ENCODE assay signal across 33 cellular contexts in the genomic region with DNA sequence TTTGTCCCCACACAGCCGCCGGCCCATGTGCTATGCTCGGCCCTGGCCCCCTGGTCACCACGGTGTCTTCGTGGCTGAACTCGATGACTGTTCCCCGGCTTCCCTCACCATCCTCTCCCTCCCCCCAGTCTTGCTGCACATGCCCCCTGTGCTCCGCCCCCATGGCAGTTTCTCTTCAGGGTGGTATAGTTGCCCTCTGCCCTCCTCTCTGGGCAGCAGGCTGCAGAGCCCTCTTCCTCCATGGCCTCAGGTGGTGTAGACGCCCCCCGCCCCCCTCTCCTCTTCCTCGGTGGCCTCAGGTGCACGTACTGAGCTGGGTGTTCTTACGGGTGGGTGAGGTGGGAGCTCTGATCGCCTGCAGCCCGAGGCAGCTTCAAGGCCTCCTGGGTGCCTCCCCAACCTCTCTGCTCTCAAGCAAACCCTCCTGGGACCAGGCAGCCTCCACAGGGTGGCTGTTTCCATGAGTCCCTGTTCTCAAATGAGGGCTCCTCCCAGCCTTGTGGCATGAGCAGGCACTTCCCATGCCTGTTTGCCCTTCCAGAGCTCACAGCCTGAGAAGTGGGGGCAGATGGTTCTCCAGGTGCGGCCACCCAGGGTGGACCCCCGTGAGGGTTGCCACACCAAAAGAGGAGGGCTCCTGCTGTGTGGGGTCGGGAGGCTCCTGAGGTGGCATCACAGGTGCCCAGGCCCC. TPM values are rescaled to one million over a fixed set of nuclear protein-coding genes. Genes with fewer than 3 reads are reported as not detected.
A peak's percentile ranks its signal among the peaks of the same experiment; 100 is the strongest.
DNase-seq lines count a peak whose midpoint lies in the region; ATAC-seq and TF ChIP-seq lines count a peak whose summit lies in the region.
"Had no signal": no experiment of that assay in that cellular context is flagged by ENCODE, and none has a peak within 500 bp of the region (broad histone marks: within the 10 kb centered on the region; RNA-seq: fewer than 3 reads in every experiment).

No MANE protein-coding gene starts in this region.

- H3K9me2 ChIP-seq in GM23338 (ENCODE audit: insufficient read depth) = no peaks in the 10 kb centered on the region

- H3K36me3 ChIP-seq in HEK293 (ENCODE audit: control insufficient read depth in 2 of 2, insufficient read depth in 1 of 2, low read length in 2 of 2) = no peaks in the 10 kb centered on the region
- H3K36me3 ChIP-seq in mucosa of descending colon (ENCODE audit: low read depth) = no peaks in the 10 kb centered on the region
- no peaks in the 10 kb centered on the region for H3K36me3 ChIP-seq in GM23338 (ENCODE audit: insufficient read depth)
- H3K36me3 ChIP-seq: esophagus squamous epithelium, stomach, thyroid gland had no signal

- no peak for TF ChIP-seq CTCF in HEK293 (tag by site-specific recombination; IDR thresholded peaks at IDR 0.05)
- TF ChIP-seq CTCF in mucosa of descending colon (IDR thresholded peaks at IDR 0.05) = no peak
- no peak for TF ChIP-seq CTCF in GM23338 (conservative IDR thresholded peaks at IDR 0.05; ENCODE audit: low read depth in 2 of 2)

- no peaks in the 10 kb centered on the region for H3K9me3 Mint-ChIP-seq in GM23338
- H3K9me3 Mint-ChIP-seq: CD4-positive, alpha-beta memory T cell; dendritic cell treated with granulocyte-macrophage colony-stimulating factor and Interleukin-4, amounts not matched to agents 40 ng/mL and 50 ng/mL, for 4 days; immature natural killer cell had no signal

- no peaks in the 10 kb centered on the region for H4K20me1 ChIP-seq in GM23338 (replicated peaks; ENCODE audit: insufficient read depth)

- CTCF ChIA-PET in HEK293 (lab: Yijun Ruan, JAX) = interaction anchor here (0.6 to 2.5 kb wide), 4 partner anchors 8 to 122 kb away, joined by 4 to 12 read pairs (median 8); no protein-coding TSS in a partner anchor

- peak; percentile 9 for DNase-seq in activated CD8-positive, alpha-beta memory T cell treated with anti-CD3 and anti-CD28 coated beads, Interleukin-2, amount 50 U/mL, for 4 hours
- DNase-seq in activated CD8-positive, alpha-beta memory T cell treated with anti-CD3 and anti-CD28 coated beads for 24 hours = no peak
- DNase-seq in NCI-H69 (lab: John Stamatoyannopoulos, UW) (peak; percentile 27), mucosa of descending colon (peak in 2 of 3 donors; percentile 12 to 24), GM23338 (ENCODE audit: low spot score) (no peak), ACHN (no peak)
- no peak for DNase-seq in stimulated activated CD4-positive, alpha-beta T cell treated with anti-CD3 and anti-CD28 coated beads, Interleukin-12 subunit alpha, Interleukin-12 subunit beta, amount 100 ng/mL, for 4 hours
- DNase-seq: activated CD4-positive, alpha-beta T cell treated with anti-CD3 and anti-CD28 coated beads for 4 hours; activated T-cell treated with anti-CD3 and anti-CD28 coated beads, Interleukin-2, amount 50 U/mL, for 48 hours; AML-193; caudate nucleus; CD4-positive, alpha-beta memory T cell; EL; esophagus squamous epithelium; foreskin melanocyte; hippocampal formation; immature natural killer cell; KBM-7; NCI-H526 treated with DMSO at 0.1 percent for 48 hours; nucleus accumbens; stomach had no signal

- H3K4me3 ChIP-seq in HEK293 (ENCODE audit: low read depth, low read length) (no peak overlapping the region), mucosa of descending colon (no peak overlapping the region), GM23338 (no peak overlapping the region)
- H3K4me3 ChIP-seq: esophagus squamous epithelium, GM12878, SK-N-MC, stomach, thyroid gland had no signal

- no peaks in the 10 kb centered on the region for H3K27me3 ChIP-seq in GM23338 (ENCODE audit: insufficient read depth)
- H3K27me3 ChIP-seq: thyroid gland had no signal

- H3K4me1 ChIP-seq in HEK293 (ENCODE audit: control insufficient read depth, insufficient read depth, low read length) (no peaks in the 10 kb centered on the region), mucosa of descending colon (ENCODE audit: low read depth) (no peaks in the 10 kb centered on the region), GM23338 (ENCODE audit: insufficient read depth) (no peaks in the 10 kb centered on the region)
- H3K4me1 ChIP-seq: stomach had no signal

- no peak overlapping the region for H3K4me2 ChIP-seq in GM23338

- no peaks in the 10 kb centered on the region for H3K4me1 Mint-ChIP-seq in GM23338
- H3K4me1 Mint-ChIP-seq: CD4-positive, alpha-beta memory T cell; immature natural killer cell had no signal

- no peaks in the 10 kb centered on the region for H3F3A ChIP-seq in GM23338 (replicated peaks; ENCODE audit: low read depth)

- H3K79me2 ChIP-seq in GM23338 (replicated peaks; ENCODE audit: insufficient read depth) = no peaks in the 10 kb centered on the region

- H3K9me3 ChIP-seq in HEK293 (ENCODE audit: control insufficient read depth, insufficient read depth, low read depth, low read length) = no peaks in the 10 kb centered on the region
- H3K9me3 ChIP-seq in mucosa of descending colon = no peaks in the 10 kb centered on the region
- H3K9me3 ChIP-seq: esophagus squamous epithelium, stomach, thyroid gland had no signal

- H3K36me3 Mint-ChIP-seq in GM23338 (ENCODE audit: low read depth) = no peaks in the 10 kb centered on the region
- H3K36me3 Mint-ChIP-seq: activated naive CD8-positive, alpha-beta T cell; CD4-positive, alpha-beta memory T cell; immature natural killer cell had no signal

- H3K27ac ChIP-seq in HEK293 (ENCODE audit: extremely low read depth, low read depth, low read length) = no peak overlapping the region
- H3K27ac ChIP-seq in GM23338 (ENCODE audit: low read depth) = no peak overlapping the region
- H3K27ac ChIP-seq: esophagus squamous epithelium, SK-N-MC, stomach, thyroid gland had no signal

- intact Hi-C loops in mucosa of descending colon (cut with DNase I, micrococcal nuclease) = no loop called here

- no peak overlapping the region for H3K4me3 Mint-ChIP-seq in GM23338
- H3K4me3 Mint-ChIP-seq: activated naive CD8-positive, alpha-beta T cell; CD4-positive, alpha-beta memory T cell; dendritic cell treated with granulocyte-macrophage colony-stimulating factor and Interleukin-4, amounts not matched to agents 40 ng/mL and 50 ng/mL, for 4 days; immature natural killer cell had no signal

- H3K27ac Mint-ChIP-seq in GM23338 = no peak overlapping the region
- H3K27ac Mint-ChIP-seq: activated naive CD8-positive, alpha-beta T cell; CD4-positive, alpha-beta memory T cell; dendritic cell treated with granulocyte-macrophage colony-stimulating factor and Interleukin-4, amounts not matched to agents 40 ng/mL and 50 ng/mL, for 4 days; immature natural killer cell had no signal

- H3K27me3 Mint-ChIP-seq in GM23338 (ENCODE audit: insufficient read depth, low read depth, poor library complexity) = no peaks in the 10 kb centered on the region
- H3K27me3 Mint-ChIP-seq: activated naive CD8-positive, alpha-beta T cell had no signal

- ATAC-seq in mucosa of descending colon (no peak), GM23338 (no peak)
- ATAC-seq: GM12878, left lobe of liver had no signal

- no peak overlapping the region for H2AFZ ChIP-seq in GM23338

- in situ Hi-C loops in ACHN (cut with HindIII; ENCODE audit: low pct_ligation_motif_present, low pct_unique_long_range_greater_than_20kb, low sequenced_read_pairs) = no loop called here

- POLR2A ChIA-PET in HEK293 (lab: Yijun Ruan, JAX) = interaction anchor here (0.7 kb wide), 1 partner anchor 1094 kb away, joined by 5 read pairs; no protein-coding TSS in a partner anchor

TF ChIP-seq in HEK293, 187 proteins besides CTCF, POLR2A, EP300 and RAD21 (continues in another document):
- TF ChIP-seq ZNF394 (tag by site-specific recombination; IDR thresholded peaks at IDR 0.05; ENCODE audit: borderline replicate concordance) (no peak), GLIS1 (tag by site-specific recombination; IDR thresholded peaks at IDR 0.05) (peak; percentile 65)

TF ChIP-seq in GM23338, 12 proteins besides CTCF, POLR2A, EP300 and RAD21 (continues in another document):
- TF ChIP-seq CREB1 (CRISPR knock-in tag; IDR thresholded peaks at IDR 0.05; ENCODE audit: low read depth) (no peak), EZH2 (IDR thresholded peaks at IDR 0.05; ENCODE audit: low read depth, unreplicated experiment) (no peak), ZNF114 (CRISPR knock-in tag; IDR thresholded peaks at IDR 0.05) (no peak), NANOG (IDR thresholded peaks at IDR 0.05; ENCODE audit: borderline replicate concordance) (no peak), ZNF331 (CRISPR knock-in tag; IDR thresholded peaks at IDR 0.05; ENCODE audit: low read depth) (no peak), STAT1 (IDR thresholded peaks at IDR 0.05; ENCODE audit: unreplicated experiment) (no peak), EZH2phosphoT487 (IDR thresholded peaks at IDR 0.05; ENCODE audit: unreplicated experiment) (no peak)
- TF ChIP-seq, protein P1, sequence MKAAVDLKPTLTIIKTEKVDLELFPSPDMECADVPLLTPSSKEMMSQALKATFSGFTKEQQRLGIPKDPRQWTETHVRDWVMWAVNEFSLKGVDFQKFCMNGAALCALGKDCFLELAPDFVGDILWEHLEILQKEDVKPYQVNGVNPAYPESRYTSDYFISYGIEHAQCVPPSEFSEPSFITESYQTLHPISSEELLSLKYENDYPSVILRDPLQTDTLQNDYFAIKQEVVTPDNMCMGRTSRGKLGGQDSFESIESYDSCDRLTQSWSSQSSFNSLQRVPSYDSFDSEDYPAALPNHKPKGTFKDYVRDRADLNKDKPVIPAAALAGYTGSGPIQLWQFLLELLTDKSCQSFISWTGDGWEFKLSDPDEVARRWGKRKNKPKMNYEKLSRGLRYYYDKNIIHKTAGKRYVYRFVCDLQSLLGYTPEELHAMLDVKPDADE (IDR thresholded peaks at IDR 0.05) = no peak

RNA-seq across cellular contexts. Expression of a gene that starts 24.8 kb away (rescaled TPM):
- not detected for total RNA-seq in mucosa of descending colon
- total RNA-seq in GM23338 (2014; rRNA removed; shearing (Covaris generic)) = 0.28 and 0.43 TPM in 2 replicates
- polyA plus RNA-seq in GM23338 (2016; fragmentation: Nextera tagmentation; extraction: Ambion mirVana) = 0.59 and 0.79 TPM in 2 replicates
- total RNA-seq: activated CD8-positive, alpha-beta memory T cell treated with anti-CD3 and anti-CD28 coated beads for 36 hours; esophagus squamous epithelium; GM12878; HT1080; left lobe of liver; mesenteric fat pad; pulmonary artery endothelial cell had no signal
- polyA plus RNA-seq: CD4-positive, alpha-beta memory T cell; GM12878; immature natural killer cell had no signal

RNA-seq across cellular contexts. Expression of a gene that starts 43.4 kb away (rescaled TPM):
- total RNA-seq in mucosa of descending colon = not detected
- total RNA-seq in GM23338 (2014; rRNA removed; shearing (Covaris generic)) = 1.9 and 3.9 TPM in 2 replicates
- 2.1 and 2.7 TPM in 2 replicates for polyA plus RNA-seq in GM23338 (2016; fragmentation: Nextera tagmentation; extraction: Ambion mirVana)
- total RNA-seq: activated CD8-positive, alpha-beta memory T cell treated with anti-CD3 and anti-CD28 coated beads for 36 hours; CD4-positive, alpha-beta memory T cell; esophagus squamous epithelium; HT1080; MCF 10A; mesenteric fat pad; pulmonary artery endothelial cell had no signal
- polyA plus RNA-seq: CD4-positive, alpha-beta memory T cell; immature natural killer cell had no signal

RNA-seq across cellular contexts. Expression of a gene that starts 45.1 kb away (rescaled TPM):
- 10 to 100 TPM; 76.5 to 85.8 (median 82.4) TPM for total RNA-seq in mucosa of descending colon
- total RNA-seq in GM23338 (2014; rRNA removed; shearing (Covaris generic)) = 88.8 and 95.5 TPM in 2 replicates
- 40.6 and 41.5 TPM in 2 replicates for polyA plus RNA-seq in GM23338 (2016; fragmentation: Nextera tagmentation; extraction: Ambion mirVana)

Comparison
In these comparisons a context has a peak if more than half of its experiments do, and no peak if none do; other contexts are left out.
1. DNase-seq: peak in activated CD8-positive, alpha-beta memory T cell treated with anti-CD3 and anti-CD28 coated beads, Interleukin-2, amount 50 U/mL, for 4 hours (single experiment), NCI-H69 (single experiment) and mucosa of descending colon (2 of 3); none in activated CD8-positive, alpha-beta memory T cell treated with anti-CD3 and anti-CD28 coated beads for 24 hours (single experiment), stimulated activated CD4-positive, alpha-beta T cell treated with anti-CD3 and anti-CD28 coated beads, Interleukin-12 subunit alpha, Interleukin-12 subunit beta, amount 100 ng/mL, for 4 hours (single experiment), GM23338 (single experiment) and ACHN (single experiment).